In genomic region chr14:70045296-70045695, GRCh38 we compare ENCODE assay signal across 12 cellular contexts.
DNase-seq lines count a peak whose midpoint lies in the region; ATAC-seq and TF ChIP-seq lines count a peak whose summit lies in the region.
"Had no signal": no experiment of that assay in that cellular context is flagged by ENCODE, and none has a peak within 500 bp of the region (broad histone marks: within the 10 kb centered on the region; RNA-seq: fewer than 3 reads in every experiment).

No MANE protein-coding gene starts in this region.

- BruUV-seq in Calu3 (replicated peaks; lab: Mats Ljungman, UMichigan) = no TSS peak

- H3K36me3 ChIP-seq in adipocyte (ENCODE audit: control insufficient read depth, insufficient read depth, low read length, severe bottlenecking) (no peaks in the 10 kb centered on the region), parathyroid adenoma (ENCODE audit: control insufficient read depth, insufficient read depth, low read length) (no peaks in the 10 kb centered on the region), left ventricle myocardium inferior (no peaks in the 10 kb centered on the region)
- H3K36me3 ChIP-seq: BLaER1 treated with 17β-estradiol and CSF1 and Interleukin-3, amounts not matched to agents 10 nM and 100 nM had no signal

- intact Hi-C loops in Calu3 (cut with micrococcal nuclease; ENCODE audit: unreplicated experiment) (no loop called here), left ventricle myocardium inferior (cut with micrococcal nuclease) (no loop called here)

- H2AFZ ChIP-seq in parathyroid adenoma = peak overlapping the region; percentile 59

- H3K9me3 ChIP-seq in adipocyte (ENCODE audit: control insufficient read depth, low read length) = no peaks in the 10 kb centered on the region
- no peaks in the 10 kb centered on the region for H3K9me3 ChIP-seq in parathyroid adenoma (ENCODE audit: control insufficient read depth, low read length)
- no peaks in the 10 kb centered on the region for H3K9me3 ChIP-seq in left ventricle myocardium inferior (replicated peaks)
- H3K9me3 ChIP-seq: BLaER1 treated with 17β-estradiol and CSF1 and Interleukin-3, amounts not matched to agents 10 nM and 100 nM had no signal

- H3K4me3 Mint-ChIP-seq in Calu3 (ENCODE audit: low read depth, unreplicated experiment) = no peak overlapping the region
- H3K4me3 Mint-ChIP-seq: HFFc6 had no signal

- H3K9me3 Mint-ChIP-seq in Calu3 (ENCODE audit: low read depth, unreplicated experiment) = no peaks in the 10 kb centered on the region
- H3K9me3 Mint-ChIP-seq: HFFc6 had no signal

- H3K36me3 Mint-ChIP-seq in Calu3 (ENCODE audit: insufficient read depth, unreplicated experiment) = no peaks in the 10 kb centered on the region

- no peak overlapping the region for H3K4me2 ChIP-seq in parathyroid adenoma (ENCODE audit: low read length)
- H3K4me2 ChIP-seq: BLaER1 treated with 17β-estradiol and CSF1 and Interleukin-3, amounts not matched to agents 10 nM and 100 nM had no signal

- H3K27me3 ChIP-seq in adipocyte (replicated peaks; ENCODE audit: control insufficient read depth, insufficient read depth, low read length) (peaks cover 14% of the 10 kb centered on the region), parathyroid adenoma (ENCODE audit: control insufficient read depth, insufficient read depth, low read length) (no peaks in the 10 kb centered on the region), left ventricle myocardium inferior (ENCODE audit: low read depth) (peaks cover 96% of the 10 kb centered on the region)
- H3K27me3 ChIP-seq: BLaER1 treated with 17β-estradiol and CSF1 and Interleukin-3, amounts not matched to agents 10 nM and 100 nM had no signal

- peaks cover 41% of the 10 kb centered on the region for H3K4me1 Mint-ChIP-seq in Calu3 (ENCODE audit: low read depth, unreplicated experiment)

- H3K4me1 ChIP-seq in adipocyte (ENCODE audit: control insufficient read depth, insufficient read depth, low read length) = no peaks in the 10 kb centered on the region
- H3K4me1 ChIP-seq in parathyroid adenoma = no peaks in the 10 kb centered on the region
- H3K4me1 ChIP-seq in left ventricle myocardium inferior = no peaks in the 10 kb centered on the region
- H3K4me1 ChIP-seq: BLaER1 treated with 17β-estradiol and CSF1 and Interleukin-3, amounts not matched to agents 10 nM and 100 nM had no signal

- H3K27ac Mint-ChIP-seq in Calu3 (ENCODE audit: unreplicated experiment) = peak overlapping the region; percentile 9
- H3K27ac Mint-ChIP-seq: HFFc6 had no signal

- H3K9ac ChIP-seq in adipocyte (ENCODE audit: low read length) (no peak overlapping the region), parathyroid adenoma (no peak overlapping the region)
- H3K9ac ChIP-seq: BLaER1 treated with 17β-estradiol and CSF1 and Interleukin-3, amounts not matched to agents 10 nM and 100 nM had no signal

- TF ChIP-seq CTCF in Calu3 (IDR thresholded peaks at IDR 0.05; ENCODE audit: unreplicated experiment) (no peak), parathyroid adenoma (IDR thresholded peaks at IDR 0.05) (no peak), left ventricle myocardium inferior (IDR thresholded peaks at IDR 0.05; ENCODE audit: borderline replicate concordance) (no peak)

- no peak for ATAC-seq in GM19023 (IDR thresholded peaks at IDR 0.05; ENCODE audit: unreplicated experiment)

- CTCF ChIA-PET in Calu3 (lab: Charles Lee) = interaction anchor here (1.0 to 4.9 kb wide), 2 partner anchors 28 to 38 kb away, joined by 3 to 34 read pairs; no protein-coding TSS in a partner anchor

- H3K27me3 Mint-ChIP-seq in Calu3 (ENCODE audit: unreplicated experiment) = peaks cover 16% of the 10 kb centered on the region

- H3K27ac ChIP-seq in parathyroid adenoma (no peak overlapping the region), left ventricle myocardium inferior (replicated peaks) (no peak overlapping the region)
- H3K27ac ChIP-seq: BLaER1 treated with 17β-estradiol and CSF1 and Interleukin-3, amounts not matched to agents 10 nM and 100 nM; SK-N-MC had no signal

- H3K79me2 ChIP-seq in parathyroid adenoma = no peaks in the 10 kb centered on the region

- DNase-seq in Calu3 (no peak), HCEC 1CT (peak; percentile 7), adipocyte (ENCODE audit: low read depth) (peak; percentile 9), left ventricle myocardium inferior (no peak), NOMO-1 treated with dmso at 0.1 percent for 144 hours (lab: John Stamatoyannopoulos, UW; ENCODE audit: unreplicated experiment) (no peak)
- DNase-seq: NCI-H2081 treated with DMSO at 0.1 percent for 48 hours, T-helper 1 cell had no signal

- no peak overlapping the region for H3K4me3 ChIP-seq in adipocyte (ENCODE audit: low read length)
- H3K4me3 ChIP-seq in parathyroid adenoma (ENCODE audit: low read depth, low read length) = no peak overlapping the region
- H3K4me3 ChIP-seq in left ventricle myocardium inferior = no peak overlapping the region
- H3K4me3 ChIP-seq: BLaER1 treated with 17β-estradiol and CSF1 and Interleukin-3, amounts not matched to agents 10 nM and 100 nM; SK-N-MC had no signal

Comparison
In these comparisons a context has a peak if more than half of its experiments do, and no peak if none do; other contexts are left out.
1. DNase-seq: peak in HCEC 1CT (single experiment) and adipocyte (single experiment); none in Calu3 (single experiment), left ventricle myocardium inferior (single experiment) and NOMO-1 treated with dmso at 0.1 percent for 144 hours (single experiment).